8 cellular contexts compared by ENCODE assay signal in genomic region chr21:43361127-43361492, GRCh38.
DNase-seq lines count a peak whose midpoint lies in the region; ATAC-seq and TF ChIP-seq lines count a peak whose summit lies in the region.

No MANE protein-coding gene starts in this region.

- peak overlapping the region; percentile 80 for H3K27ac ChIP-seq in OCI-LY1 (ENCODE audit: low read depth, low read length, poor library complexity, severe bottlenecking)
- H3K27ac ChIP-seq in esophagus squamous epithelium = peak overlapping the region; percentile 87 to 91 (median 88)
- peak overlapping the region in 20 of 21 experiments; percentile 70 to 96 (median 89) for H3K27ac ChIP-seq in skin epidermis

- no peaks in the 10 kb centered on the region for H3K9me2 ChIP-seq in OCI-LY1 (ENCODE audit: low read depth, low read length)

- peaks cover 52% of the 10 kb centered on the region for H3K4me1 ChIP-seq in OCI-LY1 (ENCODE audit: insufficient read depth, low read length, severe bottlenecking)
- peaks cover 22 to 38% (median 23%) of the 10 kb centered on the region in 3 donors for H3K4me1 ChIP-seq in esophagus squamous epithelium

- ATAC-seq in GM18870 (IDR thresholded peaks at IDR 0.05; ENCODE audit: unreplicated experiment) (no peak), HG03196 (IDR thresholded peaks at IDR 0.05; ENCODE audit: unreplicated experiment) (no peak)

- no peaks in the 10 kb centered on the region for H4K20me1 ChIP-seq in OCI-LY1 (ENCODE audit: insufficient read depth, low read length)

- H3K27me3 ChIP-seq in OCI-LY1 (ENCODE audit: insufficient read depth, low read length) (no peaks in the 10 kb centered on the region), esophagus squamous epithelium (no peaks in the 10 kb centered on the region)

- peak overlapping the region; percentile 49 for H3K4me3 ChIP-seq in OCI-LY1 (ENCODE audit: low read depth, low read length, poor library complexity, severe bottlenecking)
- H3K4me3 ChIP-seq in esophagus squamous epithelium = peak overlapping the region in 3 of 4 donors; percentile 27 to 54 (median 33)
- peak overlapping the region in 2 of 7 experiments; percentile 16 to 21 for H3K4me3 ChIP-seq in skin epidermis

- no peaks in the 10 kb centered on the region for H3F3A ChIP-seq in OCI-LY1 (ENCODE audit: insufficient read depth, low read length)

- no peaks in the 10 kb centered on the region for H3K79me2 ChIP-seq in OCI-LY1 (ENCODE audit: insufficient read depth, low read length)

- peak overlapping the region; percentile 55; the same call in 1 of the 2 replicates for H3K9ac ChIP-seq in OCI-LY1 (ENCODE audit: low read length)

- 0 out of 2 replicates have a peak, but pooled peaks have one; percentile 6 for TF ChIP-seq CTCF in OCI-LY1 (IDR thresholded peaks at IDR 0.05; ENCODE audit: low read length)
- no peak for TF ChIP-seq CTCF in esophagus squamous epithelium (IDR thresholded peaks at IDR 0.05)

- 6 to 33% methylated on average over 7 to 9 of the region's 10 CpGs for WGBS in esophagus squamous epithelium, 2 donors

- no peaks in the 10 kb centered on the region for H3K36me3 ChIP-seq in OCI-LY1 (ENCODE audit: insufficient read depth, low read length)
- no peaks in the 10 kb centered on the region for H3K36me3 ChIP-seq in esophagus squamous epithelium

- H2AFZ ChIP-seq in OCI-LY1 (ENCODE audit: low read length) = no peak overlapping the region

- H3K9me3 ChIP-seq in OCI-LY1 (ENCODE audit: low read length) = no peaks in the 10 kb centered on the region
- H3K9me3 ChIP-seq in esophagus squamous epithelium = no peaks in the 10 kb centered on the region

- H3K4me2 ChIP-seq in OCI-LY1 (ENCODE audit: low read length) = peak overlapping the region; percentile 57

- DNase-seq in DMS53 (lab: John Stamatoyannopoulos, UW) (peak; percentile 52), DMS53 treated with DMSO at 0.1 percent for 48 hours (lab: John Stamatoyannopoulos, UW; ENCODE audit: unreplicated experiment) (no peak), esophagus squamous epithelium (lab: John Stamatoyannopoulos, UW) (no peak), NCI-H446 treated with DMSO at 0.1 percent for 48 hours (lab: John Stamatoyannopoulos, UW) (no peak)

- intact Hi-C loops in esophagus squamous epithelium (cut with DNase I) = no loop called here

- no peak for TF ChIP-seq POLR2A in esophagus squamous epithelium (IDR thresholded peaks at IDR 0.05)
